In the genomic region with DNA sequence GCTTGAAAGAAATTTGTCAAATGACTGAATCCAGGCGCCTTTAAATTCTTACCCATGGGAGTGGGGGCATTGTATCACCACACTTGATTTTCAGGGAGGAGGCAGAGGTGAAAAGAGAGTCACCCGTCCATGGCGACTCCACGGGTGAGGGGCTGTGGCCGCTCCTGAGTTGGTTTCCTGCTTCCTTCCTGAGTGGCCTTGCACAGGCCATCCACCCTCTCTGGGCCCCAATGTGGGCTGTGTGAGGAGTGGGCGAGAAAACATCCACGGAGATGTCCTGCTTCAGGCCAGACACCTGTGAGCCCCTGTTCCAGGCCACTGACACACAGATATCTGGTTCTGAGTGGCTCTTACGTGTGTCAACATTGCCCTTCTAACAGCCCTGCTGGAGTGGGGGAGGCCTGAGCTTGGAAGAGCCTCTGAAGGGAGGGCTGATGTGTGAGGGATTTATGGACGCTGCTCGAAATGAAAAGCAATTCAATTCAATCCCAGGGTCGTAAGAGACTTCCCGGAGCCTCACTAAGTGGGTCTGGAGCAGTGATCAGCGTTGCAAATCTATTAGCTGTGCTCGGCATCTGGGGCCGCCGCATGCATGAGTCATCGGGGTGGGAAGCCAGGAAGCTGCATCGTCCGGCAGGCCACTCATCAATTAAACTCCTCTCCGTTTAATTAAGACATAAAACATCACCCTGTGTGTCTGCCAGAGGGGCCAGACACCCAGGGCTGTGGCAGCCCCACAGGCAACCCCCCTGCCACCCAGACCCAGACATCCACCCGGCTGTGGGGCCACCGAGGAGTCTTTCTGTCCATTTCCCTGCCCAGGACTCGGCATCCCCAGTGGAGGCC, we compare ENCODE assay signal across 11 cellular contexts. TPM values are rescaled to one million over a fixed set of nuclear protein-coding genes. Genes with fewer than 3 reads are reported as not detected.
A peak's percentile ranks its signal among the peaks of the same experiment; 100 is the strongest.
DNase-seq lines count a peak whose midpoint lies in the region; ATAC-seq, FAIRE-seq and TF ChIP-seq lines count a peak whose summit lies in the region.
"Had no signal": no experiment of that assay in that cellular context is flagged by ENCODE, and none has a peak within 500 bp of the region (broad histone marks: within the 10 kb centered on the region; RNA-seq: fewer than 3 reads in every experiment).

No MANE protein-coding gene starts in this region.

- H3K36me3 ChIP-seq in HepG2 (replicated peaks in 1 of 2; ENCODE audit: control insufficient read depth in 1 of 2, insufficient read depth in 2 of 2, low read length in 2 of 2): no peaks in the 10 kb centered on the region

- peaks cover 2 to 26% of the 10 kb centered on the region in 2 experiments; a peak in 3 of 5 replicates for H3K27me3 ChIP-seq in HepG2 (ENCODE audit: control insufficient read depth in 1 of 2, insufficient read depth in 2 of 2, low read length in 2 of 2)

- DNase-seq in EL (peak; percentile 77), NCI-H2029 (lab: John Stamatoyannopoulos, UW) (peak; percentile 66), dedifferentiated amniotic fluid mesenchymal stem cell (ENCODE audit: extremely low spot score) (peak; percentile 19), osteocyte (ENCODE audit: extremely low spot score, unreplicated experiment) (peak; percentile 77), HepG2 (ENCODE audit: low spot score) (no peak), SIG-M5 treated with dmso at 0.1 percent for 504 hours (lab: John Stamatoyannopoulos, UW; ENCODE audit: unreplicated experiment) (no peak), pons (ENCODE audit: low spot score) (no peak)
- no peak for DNase-seq in activated CD4-positive, alpha-beta T cell treated with anti-CD3 and anti-CD28 coated beads for 48 hours
- DNase-seq: NCI-H774 had no signal

- H3K4me3 ChIP-seq in HepG2 (replicated peaks in 1 of 3; ENCODE audit: insufficient read depth in 1 of 3, low read depth in 2 of 3, low read length in 3 of 3): no peak overlapping the region

- H3K4me3 Mint-ChIP-seq in osteocyte (ENCODE audit: unreplicated experiment): no peak overlapping the region

- H3K27ac ChIP-seq in HepG2 (ENCODE audit: extremely low read length, insufficient read depth, low read length): no peak overlapping the region

- ATAC-seq in HepG2: no peak

- intact Hi-C loops in HepG2 (cut with micrococcal nuclease; ENCODE audit: unreplicated experiment): no loop called here

- in situ Hi-C loops in HepG2 (cut with HindIII; ENCODE audit: extremely low pct_ligation_motif_present, low pct_unique_long_range_greater_than_20kb): loop anchor here (5.0 kb wide), 1 partner anchor 421 kb away; no protein-coding TSS in a partner anchor

- H3K9ac ChIP-seq in HepG2 (ENCODE audit: insufficient read depth, low read depth, low read length): no peak overlapping the region

- H3K4me1 ChIP-seq in HepG2 (ENCODE audit: insufficient read depth, low read length): no peaks in the 10 kb centered on the region

- H3K27me3 Mint-ChIP-seq in osteocyte (ENCODE audit: unreplicated experiment): peaks cover 16% of the 10 kb centered on the region

- peaks cover 4% of the 10 kb centered on the region for H3K4me1 Mint-ChIP-seq in osteocyte (ENCODE audit: unreplicated experiment)

- H4K20me1 ChIP-seq in HepG2 (ENCODE audit: insufficient read depth, low read length): no peaks in the 10 kb centered on the region

- H3K79me2 ChIP-seq in HepG2 (ENCODE audit: insufficient read depth, low read length): no peaks in the 10 kb centered on the region

- FAIRE-seq in HepG2 (lab: Jason Lieb, UNC): no peak
- FAIRE-seq: islet of Langerhans had no signal

- no peak for TF ChIP-seq EP300 in HepG2 (IDR thresholded peaks at IDR 0.05; ENCODE audit: low read depth in 2 of 2, low read length in 2 of 2)
- no peak for TF ChIP-seq EP300 in HepG2 (CRISPR knock-in tag; IDR thresholded peaks at IDR 0.05; ENCODE audit: borderline replicate concordance)

- no peaks in the 10 kb centered on the region for H3K9me3 Mint-ChIP-seq in osteocyte (ENCODE audit: unreplicated experiment)
- H3K9me3 Mint-ChIP-seq: activated T-helper 2 cell treated with anti-CD3 and anti-CD28 coated beads, Interferon-gamma antibody, Interleukin-2, Interleukin-4, amounts not matched to agents 10 μg/mL and 5 μg/mL and 100 μg/mL, durations not matched to agents 14 hours and 24 hours and 36 hours had no signal

- CTCF ChIA-PET in HepG2 (lab: Yijun Ruan, JAX; ENCODE audit: low intra/inter-chr PET ratio, low total read pairs): no interaction called here

- POLR2A ChIA-PET in HepG2 (lab: Yijun Ruan, JAX): no interaction called here

- no peak for TF ChIP-seq RAD21 in HepG2 (CRISPR knock-in tag; IDR thresholded peaks at IDR 0.05)

- H3K4me2 ChIP-seq in HepG2 (ENCODE audit: low read depth, low read length): no peak overlapping the region

- H3K36me3 Mint-ChIP-seq in osteocyte (ENCODE audit: unreplicated experiment): no peaks in the 10 kb centered on the region

- TF ChIP-seq POLR2A in HepG2 (IDR thresholded peaks at IDR 0.05; ENCODE audit: insufficient read depth in 1 of 2, low read depth in 2 of 2, low read length in 2 of 2): no peak

- no peaks in the 10 kb centered on the region for H3K9me3 ChIP-seq in HepG2 (ENCODE audit: low read length)

- no peak overlapping the region for H2AFZ ChIP-seq in HepG2 (ENCODE audit: low read length)

- no peak for TF ChIP-seq CTCF in osteocyte (IDR thresholded peaks at IDR 0.05)
- no peak for TF ChIP-seq CTCF in HepG2 (CRISPR knock-in tag; IDR thresholded peaks at IDR 0.05)

- H3K27ac Mint-ChIP-seq in osteocyte (ENCODE audit: unreplicated experiment): no peak overlapping the region
- H3K27ac Mint-ChIP-seq: activated T-helper 2 cell treated with anti-CD3 and anti-CD28 coated beads, Interferon-gamma antibody, Interleukin-2, Interleukin-4, amounts not matched to agents 10 μg/mL and 5 μg/mL and 100 μg/mL, durations not matched to agents 14 hours and 24 hours and 36 hours had no signal

- WGBS in HepG2 (ENCODE audit: low lambda C conversion rate): 20% methylated on average over 16 of the region's 23 CpGs

- no TSS peak for BruUV-seq in HepG2 (replicated peaks; lab: Mats Ljungman, UMichigan)

TF ChIP-seq in HepG2, 621 proteins besides CTCF, POLR2A, EP300 and RAD21 (continues in another document):
- TF ChIP-seq ZNF580 (CRISPR knock-in tag; IDR thresholded peaks at IDR 0.05; ENCODE audit: borderline replicate concordance, low read depth) (no peak), FOXC1 (CRISPR knock-in tag; IDR thresholded peaks at IDR 0.05; ENCODE audit: borderline replicate concordance) (no peak), ZEB1 (IDR thresholded peaks at IDR 0.05; ENCODE audit: insufficient replicate concordance, low read depth) (no peak), KAT7 (CRISPR knock-in tag; IDR thresholded peaks at IDR 0.05; ENCODE audit: borderline replicate concordance) (no peak), CEBPG (CRISPR knock-in tag; IDR thresholded peaks at IDR 0.05) (no peak), ZBTB14 (CRISPR knock-in tag; IDR thresholded peaks at IDR 0.05) (no peak)

RNA-seq across cellular contexts. Expression of gene PRR23E, which starts 20.0 kb away (rescaled TPM):
- total RNA-seq in osteocyte (not detected in 2 replicates), HepG2 (2016; rRNA removed; fragmentation: Illumina TruSeq; extraction: Trizol) (not detected in 2 replicates)
- not detected in 2 replicates for total RNA-seq in HepG2 (2016; cell fraction: cytosol; rRNA removed; fragmentation: Illumina TruSeq; extraction: Trizol; ENCODE audit: low read depth)
- not detected in 2 replicates for total RNA-seq in HepG2 (2016; cell fraction: insoluble cytoplasmic fraction; rRNA removed; fragmentation: Illumina TruSeq; extraction: Trizol)
- not detected in 2 replicates for total RNA-seq in HepG2 (2016; cell fraction: membrane; rRNA removed; fragmentation: Illumina TruSeq; extraction: Trizol)
- total RNA-seq in HepG2 (2016; cell fraction: nucleus; rRNA removed; fragmentation: Illumina TruSeq; extraction: Trizol): not detected in 2 replicates
- polyA plus RNA-seq in HepG2 (2011; rRNA removed): not detected in 2 replicates
- polyA plus RNA-seq in HepG2 (2011; cell fraction: cytosol; rRNA removed): not detected in 2 replicates
- not detected in 2 replicates for polyA plus RNA-seq in HepG2 (2011; cell fraction: nucleus; rRNA removed)
- polyA plus RNA-seq in HepG2 (2012): not detected in 2 replicates
- not detected in 2 replicates for polyA plus RNA-seq in HepG2 (2016; cell fraction: cytosol; fragmentation: Illumina TruSeq; extraction: Trizol; ENCODE audit: low read depth)
- polyA plus RNA-seq in HepG2 (2016; cell fraction: insoluble cytoplasmic fraction; fragmentation: Illumina TruSeq; extraction: Trizol; ENCODE audit: low read depth): not detected in 2 replicates
- polyA plus RNA-seq in HepG2 (2016; cell fraction: membrane; fragmentation: Illumina TruSeq; extraction: Trizol; ENCODE audit: low read depth): not detected in 2 replicates
- polyA plus RNA-seq in HepG2 (2016; cell fraction: nucleus; fragmentation: Illumina TruSeq; extraction: Trizol; ENCODE audit: insufficient read depth, low read depth): not detected in 2 replicates
- polyA minus RNA-seq in HepG2 (2011; rRNA and poly(A)+ RNA removed; ENCODE audit: low replicate concordance): not detected in 2 replicates
- not detected in 2 replicates for polyA minus RNA-seq in HepG2 (2011; cell fraction: cytosol; rRNA and poly(A)+ RNA removed)
- not detected in 2 replicates for polyA minus RNA-seq in HepG2 (2011; cell fraction: nucleus; rRNA and poly(A)+ RNA removed)
- total RNA-seq: activated T-helper 2 cell treated with anti-CD3 and anti-CD28 coated beads, Interferon-gamma antibody, Interleukin-2, Interleukin-4, amounts not matched to agents 10 μg/mL and 5 μg/mL and 100 μg/mL, durations not matched to agents 14 hours and 24 hours and 36 hours had no signal

Comparison
In these comparisons a context has a peak if more than half of its experiments do, and no peak if none do; other contexts are left out.
1. DNase-seq: peak in EL (single experiment), NCI-H2029 (single experiment), dedifferentiated amniotic fluid mesenchymal stem cell (single experiment) and osteocyte (single experiment); none in HepG2 (single experiment), SIG-M5 treated with dmso at 0.1 percent for 504 hours (single experiment), activated CD4-positive, alpha-beta T cell treated with anti-CD3 and anti-CD28 coated beads for 48 hours (single experiment) and pons (single experiment).